1 cellular context compared by ENCODE assay signal in the genomic region with DNA sequence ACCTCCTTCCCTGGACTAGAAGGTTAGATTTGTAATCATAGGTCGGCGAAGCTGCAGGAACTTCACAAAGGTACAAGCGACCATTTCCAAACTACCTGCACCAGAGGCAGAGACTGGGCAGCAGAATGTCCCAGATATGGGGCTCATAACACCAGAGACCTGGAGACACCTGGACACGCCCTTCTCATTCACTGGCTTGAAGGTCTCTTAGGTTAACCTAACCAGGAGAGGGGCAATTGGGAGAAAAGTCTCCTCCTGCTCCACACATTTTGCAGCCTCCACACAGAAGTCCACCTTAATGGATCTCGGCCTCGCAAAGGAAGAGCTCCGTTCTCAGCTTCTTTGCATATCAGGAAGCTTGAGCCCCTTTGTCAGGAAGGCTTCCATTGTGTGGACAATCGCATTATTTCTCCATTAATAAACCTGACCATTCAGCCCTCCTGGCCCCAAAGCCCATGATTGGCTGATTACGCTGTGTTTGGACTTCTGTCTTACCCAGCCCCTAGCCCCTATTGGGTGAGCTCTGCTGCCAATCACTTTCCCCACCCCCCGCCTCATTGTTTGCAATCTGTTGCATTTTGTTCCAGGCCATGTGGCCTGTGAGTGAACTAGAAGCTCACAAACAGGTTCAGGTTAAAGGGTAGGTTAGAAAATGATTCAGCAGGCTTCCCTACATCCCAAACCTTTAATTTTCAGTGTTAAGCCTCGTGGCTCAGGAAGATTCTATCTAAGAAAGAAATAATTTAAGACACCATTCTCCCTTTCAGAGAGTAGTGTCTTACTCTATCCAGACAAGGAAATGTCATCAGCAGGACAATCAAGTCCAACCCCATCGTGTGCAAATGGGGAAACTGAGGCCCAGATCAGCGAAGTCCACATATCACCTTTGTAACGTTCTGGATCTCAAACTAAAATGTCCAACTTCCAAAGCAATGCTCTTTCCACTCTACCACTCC.
TF ChIP-seq lines count a peak whose summit lies in the region.

No MANE protein-coding gene starts in this region.

TF ChIP-seq in K562, 482 proteins besides CTCF, POLR2A, EP300 and RAD21 (continued from another document and continues in another):
- TF ChIP-seq, protein P1, sequence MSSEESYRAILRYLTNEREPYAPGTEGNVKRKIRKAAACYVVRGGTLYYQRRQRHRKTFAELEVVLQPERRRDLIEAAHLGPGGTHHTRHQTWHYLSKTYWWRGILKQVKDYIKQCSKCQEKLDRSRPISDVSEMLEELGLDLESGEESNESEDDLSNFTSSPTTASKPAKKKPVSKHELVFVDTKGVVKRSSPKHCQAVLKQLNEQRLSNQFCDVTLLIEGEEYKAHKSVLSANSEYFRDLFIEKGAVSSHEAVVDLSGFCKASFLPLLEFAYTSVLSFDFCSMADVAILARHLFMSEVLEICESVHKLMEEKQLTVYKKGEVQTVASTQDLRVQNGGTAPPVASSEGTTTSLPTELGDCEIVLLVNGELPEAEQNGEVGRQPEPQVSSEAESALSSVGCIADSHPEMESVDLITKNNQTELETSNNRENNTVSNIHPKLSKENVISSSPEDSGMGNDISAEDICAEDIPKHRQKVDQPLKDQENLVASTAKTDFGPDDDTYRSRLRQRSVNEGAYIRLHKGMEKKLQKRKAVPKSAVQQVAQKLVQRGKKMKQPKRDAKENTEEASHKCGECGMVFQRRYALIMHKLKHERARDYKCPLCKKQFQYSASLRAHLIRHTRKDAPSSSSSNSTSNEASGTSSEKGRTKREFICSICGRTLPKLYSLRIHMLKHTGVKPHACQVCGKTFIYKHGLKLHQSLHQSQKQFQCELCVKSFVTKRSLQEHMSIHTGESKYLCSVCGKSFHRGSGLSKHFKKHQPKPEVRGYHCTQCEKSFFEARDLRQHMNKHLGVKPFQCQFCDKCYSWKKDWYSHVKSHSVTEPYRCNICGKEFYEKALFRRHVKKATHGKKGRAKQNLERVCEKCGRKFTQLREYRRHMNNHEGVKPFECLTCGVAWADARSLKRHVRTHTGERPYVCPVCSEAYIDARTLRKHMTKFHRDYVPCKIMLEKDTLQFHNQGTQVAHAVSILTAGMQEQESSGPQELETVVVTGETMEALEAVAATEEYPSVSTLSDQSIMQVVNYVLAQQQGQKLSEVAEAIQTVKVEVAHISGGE (CRISPR knock-in tag; IDR thresholded peaks at IDR 0.05) = no peak
- TF ChIP-seq ZNF644 (tag; IDR thresholded peaks at IDR 0.05; ENCODE audit: low read depth) = no peak
- TF ChIP-seq U2AF2 (optimal IDR thresholded peaks at IDR 0.05; ENCODE audit: low read depth, low read length) = no peak
- TF ChIP-seq ZFP36 (IDR thresholded peaks at IDR 0.05; ENCODE audit: low read depth, low read length, partially characterized antibody) = no peak
- TF ChIP-seq, protein P2, sequence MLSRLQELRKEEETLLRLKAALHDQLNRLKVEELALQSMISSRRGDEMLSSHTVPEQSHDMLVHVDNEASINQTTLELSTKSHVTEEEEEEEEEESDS (CRISPR knock-in tag; IDR thresholded peaks at IDR 0.05) = no peak
- TF ChIP-seq NCOR1 (IDR thresholded peaks at IDR 0.05) = no peak
- no peak for TF ChIP-seq MYNN (IDR thresholded peaks at IDR 0.05)
- no peak for TF ChIP-seq MYNN (CRISPR knock-in tag; IDR thresholded peaks at IDR 0.05)
- TF ChIP-seq HMG20B (CRISPR knock-in tag; IDR thresholded peaks at IDR 0.05) = no peak
- no peak for TF ChIP-seq ZNF146 (CRISPR knock-in tag; IDR thresholded peaks at IDR 0.05; ENCODE audit: unreplicated experiment)
- TF ChIP-seq HMG20A (CRISPR knock-in tag; conservative IDR thresholded peaks at IDR 0.05) = no peak
- no peak for TF ChIP-seq XRCC3 (IDR thresholded peaks at IDR 0.05)
- TF ChIP-seq CREBBP (IDR thresholded peaks at IDR 0.05; ENCODE audit: low read depth, low read length) = no peak
- TF ChIP-seq SRSF1 (IDR thresholded peaks at IDR 0.05; ENCODE audit: low read depth, low read length) = no peak
- TF ChIP-seq HOXB6 (CRISPR knock-in tag; IDR thresholded peaks at IDR 0.05; ENCODE audit: borderline replicate concordance) = no peak
- no peak for TF ChIP-seq FOXJ2 (tag; IDR thresholded peaks at IDR 0.05)
- peak in 1 of 2 experiments; percentile 50; a peak in 2 of 4 replicates for TF ChIP-seq TBL1XR1 (IDR thresholded peaks at IDR 0.05; ENCODE audit: low read length in 2 of 2)
- TF ChIP-seq, protein P3, sequence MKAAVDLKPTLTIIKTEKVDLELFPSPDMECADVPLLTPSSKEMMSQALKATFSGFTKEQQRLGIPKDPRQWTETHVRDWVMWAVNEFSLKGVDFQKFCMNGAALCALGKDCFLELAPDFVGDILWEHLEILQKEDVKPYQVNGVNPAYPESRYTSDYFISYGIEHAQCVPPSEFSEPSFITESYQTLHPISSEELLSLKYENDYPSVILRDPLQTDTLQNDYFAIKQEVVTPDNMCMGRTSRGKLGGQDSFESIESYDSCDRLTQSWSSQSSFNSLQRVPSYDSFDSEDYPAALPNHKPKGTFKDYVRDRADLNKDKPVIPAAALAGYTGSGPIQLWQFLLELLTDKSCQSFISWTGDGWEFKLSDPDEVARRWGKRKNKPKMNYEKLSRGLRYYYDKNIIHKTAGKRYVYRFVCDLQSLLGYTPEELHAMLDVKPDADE (conservative IDR thresholded peaks at IDR 0.05; ENCODE audit: control insufficient read depth, low read depth, low read length) = no peak
- TF ChIP-seq, protein P4, sequence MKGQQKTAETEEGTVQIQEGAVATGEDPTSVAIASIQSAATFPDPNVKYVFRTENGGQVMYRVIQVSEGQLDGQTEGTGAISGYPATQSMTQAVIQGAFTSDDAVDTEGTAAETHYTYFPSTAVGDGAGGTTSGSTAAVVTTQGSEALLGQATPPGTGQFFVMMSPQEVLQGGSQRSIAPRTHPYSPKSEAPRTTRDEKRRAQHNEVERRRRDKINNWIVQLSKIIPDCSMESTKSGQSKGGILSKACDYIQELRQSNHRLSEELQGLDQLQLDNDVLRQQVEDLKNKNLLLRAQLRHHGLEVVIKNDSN (CRISPR knock-in tag; IDR thresholded peaks at IDR 0.05) = peak; percentile 70
- TF ChIP-seq HLTF (IDR thresholded peaks at IDR 0.05) = no peak
- TF ChIP-seq, protein P5, sequence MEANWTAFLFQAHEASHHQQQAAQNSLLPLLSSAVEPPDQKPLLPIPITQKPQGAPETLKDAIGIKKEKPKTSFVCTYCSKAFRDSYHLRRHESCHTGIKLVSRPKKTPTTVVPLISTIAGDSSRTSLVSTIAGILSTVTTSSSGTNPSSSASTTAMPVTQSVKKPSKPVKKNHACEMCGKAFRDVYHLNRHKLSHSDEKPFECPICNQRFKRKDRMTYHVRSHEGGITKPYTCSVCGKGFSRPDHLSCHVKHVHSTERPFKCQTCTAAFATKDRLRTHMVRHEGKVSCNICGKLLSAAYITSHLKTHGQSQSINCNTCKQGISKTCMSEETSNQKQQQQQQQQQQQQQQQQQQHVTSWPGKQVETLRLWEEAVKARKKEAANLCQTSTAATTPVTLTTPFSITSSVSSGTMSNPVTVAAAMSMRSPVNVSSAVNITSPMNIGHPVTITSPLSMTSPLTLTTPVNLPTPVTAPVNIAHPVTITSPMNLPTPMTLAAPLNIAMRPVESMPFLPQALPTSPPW (CRISPR knock-in tag; IDR thresholded peaks at IDR 0.05) = peak; percentile 84
- TF ChIP-seq RBM17 (IDR thresholded peaks at IDR 0.05; ENCODE audit: borderline replicate concordance, low read depth, low read length) = no peak
- TF ChIP-seq, protein P6, sequence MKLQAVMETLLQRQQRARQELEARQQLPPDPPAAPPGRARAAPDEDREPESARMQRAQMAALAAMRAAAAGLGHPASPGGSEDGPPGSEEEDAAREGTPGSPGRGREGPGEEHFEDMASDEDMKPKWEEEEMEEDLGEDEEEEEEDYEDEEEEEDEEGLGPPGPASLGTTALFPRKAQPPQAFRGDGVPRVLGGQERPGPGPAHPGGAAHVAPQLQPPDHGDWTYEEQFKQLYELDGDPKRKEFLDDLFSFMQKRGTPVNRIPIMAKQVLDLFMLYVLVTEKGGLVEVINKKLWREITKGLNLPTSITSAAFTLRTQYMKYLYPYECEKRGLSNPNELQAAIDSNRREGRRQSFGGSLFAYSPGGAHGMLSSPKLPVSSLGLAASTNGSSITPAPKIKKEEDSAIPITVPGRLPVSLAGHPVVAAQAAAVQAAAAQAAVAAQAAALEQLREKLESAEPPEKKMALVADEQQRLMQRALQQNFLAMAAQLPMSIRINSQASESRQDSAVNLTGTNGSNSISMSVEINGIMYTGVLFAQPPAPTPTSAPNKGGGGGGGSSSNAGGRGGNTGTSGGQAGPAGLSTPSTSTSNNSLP (IDR thresholded peaks at IDR 0.05; ENCODE audit: borderline replicate concordance, low read depth, low read length) = peak; percentile 75; the same call in 1 of the 2 replicates
- no peak for TF ChIP-seq KAT2B (IDR thresholded peaks at IDR 0.05; ENCODE audit: low read depth, low read length)
- TF ChIP-seq KDM2B (CRISPR knock-in tag; IDR thresholded peaks at IDR 0.05) = no peak
- TF ChIP-seq, protein P7, sequence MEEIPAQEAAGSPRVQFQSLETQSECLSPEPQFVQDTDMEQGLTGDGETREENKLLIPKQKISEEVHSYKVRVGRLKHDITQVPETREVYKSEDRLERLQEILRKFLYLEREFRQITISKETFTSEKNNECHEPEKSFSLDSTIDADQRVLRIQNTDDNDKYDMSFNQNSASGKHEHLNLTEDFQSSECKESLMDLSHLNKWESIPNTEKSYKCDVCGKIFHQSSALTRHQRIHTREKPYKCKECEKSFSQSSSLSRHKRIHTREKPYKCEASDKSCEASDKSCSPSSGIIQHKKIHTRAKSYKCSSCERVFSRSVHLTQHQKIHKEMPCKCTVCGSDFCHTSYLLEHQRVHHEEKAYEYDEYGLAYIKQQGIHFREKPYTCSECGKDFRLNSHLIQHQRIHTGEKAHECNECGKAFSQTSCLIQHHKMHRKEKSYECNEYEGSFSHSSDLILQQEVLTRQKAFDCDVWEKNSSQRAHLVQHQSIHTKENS (CRISPR knock-in tag; IDR thresholded peaks at IDR 0.05) = no peak
- no peak for TF ChIP-seq LEF1 (IDR thresholded peaks at IDR 0.05)
- no peak for TF ChIP-seq EZH2 (IDR thresholded peaks at IDR 0.05; ENCODE audit: borderline replicate concordance, low read depth, low read length)
- TF ChIP-seq TAF1 (IDR thresholded peaks at IDR 0.05; ENCODE audit: control insufficient read depth, extremely low read depth, insufficient read depth, low read length, severe bottlenecking) = peak; percentile 7
- no peak for TF ChIP-seq NR1H2 (CRISPR knock-in tag; IDR thresholded peaks at IDR 0.05)
- TF ChIP-seq GTF2A2 (tag; IDR thresholded peaks at IDR 0.05) = no peak
- no peak for TF ChIP-seq ZNF561 (CRISPR knock-in tag; conservative IDR thresholded peaks at IDR 0.05)
- TF ChIP-seq ZNF408 (CRISPR knock-in tag; IDR thresholded peaks at IDR 0.05; ENCODE audit: low read depth) = no peak
- TF ChIP-seq SRSF7 (optimal IDR thresholded peaks at IDR 0.05; ENCODE audit: low read depth, low read length) = no peak
- TF ChIP-seq BRF1 (IDR thresholded peaks at IDR 0.05; ENCODE audit: borderline replicate concordance, extremely low read depth, insufficient read length) = no peak
- no peak for TF ChIP-seq PCBP1 (IDR thresholded peaks at IDR 0.05; ENCODE audit: low read depth, low read length, poor library complexity, severe bottlenecking)
- TF ChIP-seq, protein P8, sequence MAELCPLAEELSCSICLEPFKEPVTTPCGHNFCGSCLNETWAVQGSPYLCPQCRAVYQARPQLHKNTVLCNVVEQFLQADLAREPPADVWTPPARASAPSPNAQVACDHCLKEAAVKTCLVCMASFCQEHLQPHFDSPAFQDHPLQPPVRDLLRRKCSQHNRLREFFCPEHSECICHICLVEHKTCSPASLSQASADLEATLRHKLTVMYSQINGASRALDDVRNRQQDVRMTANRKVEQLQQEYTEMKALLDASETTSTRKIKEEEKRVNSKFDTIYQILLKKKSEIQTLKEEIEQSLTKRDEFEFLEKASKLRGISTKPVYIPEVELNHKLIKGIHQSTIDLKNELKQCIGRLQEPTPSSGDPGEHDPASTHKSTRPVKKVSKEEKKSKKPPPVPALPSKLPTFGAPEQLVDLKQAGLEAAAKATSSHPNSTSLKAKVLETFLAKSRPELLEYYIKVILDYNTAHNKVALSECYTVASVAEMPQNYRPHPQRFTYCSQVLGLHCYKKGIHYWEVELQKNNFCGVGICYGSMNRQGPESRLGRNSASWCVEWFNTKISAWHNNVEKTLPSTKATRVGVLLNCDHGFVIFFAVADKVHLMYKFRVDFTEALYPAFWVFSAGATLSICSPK (IDR thresholded peaks at IDR 0.05; ENCODE audit: borderline replicate concordance) = no peak
- TF ChIP-seq, protein P9, sequence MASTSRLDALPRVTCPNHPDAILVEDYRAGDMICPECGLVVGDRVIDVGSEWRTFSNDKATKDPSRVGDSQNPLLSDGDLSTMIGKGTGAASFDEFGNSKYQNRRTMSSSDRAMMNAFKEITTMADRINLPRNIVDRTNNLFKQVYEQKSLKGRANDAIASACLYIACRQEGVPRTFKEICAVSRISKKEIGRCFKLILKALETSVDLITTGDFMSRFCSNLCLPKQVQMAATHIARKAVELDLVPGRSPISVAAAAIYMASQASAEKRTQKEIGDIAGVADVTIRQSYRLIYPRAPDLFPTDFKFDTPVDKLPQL (IDR thresholded peaks at IDR 0.05; ENCODE audit: extremely low read depth, insufficient read length) = no peak
- TF ChIP-seq, protein P10, sequence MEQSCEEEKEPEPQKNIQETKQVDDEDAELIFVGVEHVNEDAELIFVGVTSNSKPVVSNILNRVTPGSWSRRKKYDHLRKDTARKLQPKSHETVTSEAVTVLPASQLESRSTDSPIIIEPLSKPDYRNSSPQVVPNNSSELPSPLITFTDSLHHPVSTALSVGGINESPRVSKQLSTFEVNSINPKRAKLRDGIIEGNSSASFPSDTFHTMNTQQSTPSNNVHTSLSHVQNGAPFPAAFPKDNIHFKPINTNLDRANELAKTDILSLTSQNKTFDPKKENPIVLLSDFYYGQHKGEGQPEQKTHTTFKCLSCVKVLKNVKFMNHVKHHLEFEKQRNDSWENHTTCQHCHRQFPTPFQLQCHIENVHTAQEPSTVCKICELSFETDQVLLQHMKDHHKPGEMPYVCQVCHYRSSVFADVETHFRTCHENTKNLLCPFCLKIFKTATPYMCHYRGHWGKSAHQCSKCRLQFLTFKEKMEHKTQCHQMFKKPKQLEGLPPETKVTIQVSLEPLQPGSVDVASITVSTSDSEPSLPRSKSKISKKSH (CRISPR knock-in tag; IDR thresholded peaks at IDR 0.05) = no peak
- TF ChIP-seq EWSR1 (IDR thresholded peaks at IDR 0.05; ENCODE audit: borderline replicate concordance, low read depth, partially characterized antibody) = no peak
- TF ChIP-seq STAT5A (IDR thresholded peaks at IDR 0.05; ENCODE audit: borderline replicate concordance, low read length) = no peak
- peak; percentile 69 for TF ChIP-seq FOSL1 (tag; conservative IDR thresholded peaks at IDR 0.05)
- no peak for TF ChIP-seq YY1 (IDR thresholded peaks at IDR 0.05; ENCODE audit: borderline replicate concordance in 1 of 3, control insufficient read depth in 1 of 3, extremely low read depth in 1 of 3, insufficient read depth in 3 of 3, insufficient read length in 1 of 3, insufficient replicate concordance in 2 of 3, low read depth in 1 of 3, low read length in 2 of 3)
- TF ChIP-seq PHB2 (IDR thresholded peaks at IDR 0.05; ENCODE audit: low read depth) = no peak
- no peak for TF ChIP-seq NR3C1 (CRISPR knock-in tag; IDR thresholded peaks at IDR 0.05)
- TF ChIP-seq, protein P11, sequence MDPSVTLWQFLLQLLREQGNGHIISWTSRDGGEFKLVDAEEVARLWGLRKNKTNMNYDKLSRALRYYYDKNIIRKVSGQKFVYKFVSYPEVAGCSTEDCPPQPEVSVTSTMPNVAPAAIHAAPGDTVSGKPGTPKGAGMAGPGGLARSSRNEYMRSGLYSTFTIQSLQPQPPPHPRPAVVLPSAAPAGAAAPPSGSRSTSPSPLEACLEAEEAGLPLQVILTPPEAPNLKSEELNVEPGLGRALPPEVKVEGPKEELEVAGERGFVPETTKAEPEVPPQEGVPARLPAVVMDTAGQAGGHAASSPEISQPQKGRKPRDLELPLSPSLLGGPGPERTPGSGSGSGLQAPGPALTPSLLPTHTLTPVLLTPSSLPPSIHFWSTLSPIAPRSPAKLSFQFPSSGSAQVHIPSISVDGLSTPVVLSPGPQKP (CRISPR knock-in tag; IDR thresholded peaks at IDR 0.05) = no peak
